In genomic region chr7:38628630-38629385, GRCh38 we compare ENCODE assay signal across 17 cellular contexts. TPM values are rescaled to one million over a fixed set of nuclear protein-coding genes. Genes with fewer than 3 reads are reported as not detected.
DNase-seq lines count a peak whose midpoint lies in the region; ATAC-seq, FAIRE-seq and TF ChIP-seq lines count a peak whose summit lies in the region.
"Had no signal": no experiment of that assay in that cellular context is flagged by ENCODE, and none has a peak within 500 bp of the region (broad histone marks: within the 10 kb centered on the region; RNA-seq: fewer than 3 reads in every experiment).

No MANE protein-coding gene starts in this region.

- H3K56ac ChIP-seq in H1 (replicated peaks; ENCODE audit: insufficient read length, low read depth, low read length): no peak overlapping the region

- no peak overlapping the region for H2BK12ac ChIP-seq in H1 (ENCODE audit: low read depth, low read length)
- no peak overlapping the region for H2BK12ac ChIP-seq in trophoblast cell (ENCODE audit: low read length)

- no peaks in the 10 kb centered on the region for H3F3A ChIP-seq in PC-3 (ENCODE audit: low read length, unreplicated experiment)

- no peak overlapping the region for H2BK5ac ChIP-seq in H1 (ENCODE audit: low read depth, low read length)
- H2BK5ac ChIP-seq in trophoblast cell (ENCODE audit: low read depth, low read length, poor library complexity): no peak overlapping the region

- H3K18ac ChIP-seq in H1 (ENCODE audit: extremely low read depth, low read length) (no peak overlapping the region), trophoblast cell (ENCODE audit: low read length) (no peak overlapping the region)

- H3K79me2 ChIP-seq in PC-3 (ENCODE audit: low read length) (no peaks in the 10 kb centered on the region), H1 (ENCODE audit: control insufficient read depth in 1 of 2, insufficient read depth in 2 of 2, low read length in 2 of 2) (no peaks in the 10 kb centered on the region), trophoblast cell (ENCODE audit: control insufficient read depth, insufficient read depth, low read length, poor library complexity) (no peaks in the 10 kb centered on the region)

- intact Hi-C loops in PC-3 (cut with micrococcal nuclease): no loop called here
- intact Hi-C loops in breast epithelium (cut with DNase I; ENCODE audit: low total_unique reads): no loop called here

- H3K4me2 ChIP-seq in PC-3 (ENCODE audit: low read length) (no peak overlapping the region), H1 (ENCODE audit: insufficient read depth in 1 of 2, low read depth in 2 of 2, low read length in 2 of 2) (no peak overlapping the region), trophoblast cell (ENCODE audit: low read length) (no peak overlapping the region)

- 85% methylated on average over 5 of the region's 5 CpGs; no CpG with 5 or more reads in 1 of the 2 experiments for WGBS in H1 (ENCODE audit: extremely low coverage in 1 of 2, insufficient coverage in 1 of 2, insufficient read length in 1 of 2, insufficient replicate concordance in 2 of 2, low coverage in 1 of 2, low lambda C conversion rate in 2 of 2, missing lambda C conversion rate in 1 of 2), 2 experiments
- no CpG with 5 or more reads among the region's 5 CpGs for WGBS in trophoblast cell (ENCODE audit: extremely low coverage, insufficient coverage, insufficient read length)

- H4K12ac ChIP-seq in trophoblast cell (ENCODE audit: low read depth, low read length): no peak overlapping the region

- no peak overlapping the region for H2AK5ac ChIP-seq in H1 (ENCODE audit: low read depth, low read length)
- H2AK5ac ChIP-seq in trophoblast cell (ENCODE audit: low read length): no peak overlapping the region

- no peak for FAIRE-seq in H1 (lab: Jason Lieb, UNC)
- FAIRE-seq: GM18507, GM19239 had no signal

- H3K14ac ChIP-seq in H1 (ENCODE audit: insufficient read length) (no peak overlapping the region), trophoblast cell (ENCODE audit: low read length) (no peak overlapping the region)

- DNase-seq in G401 (ENCODE audit: low spot score) (peak; percentile 72), PC-3 (peak; percentile 3), H1 (ENCODE audit: low read depth in 1 of 2, low spot score in 2 of 2) (no peak), trophoblast cell (peak; percentile 13 to 67), KG1 (lab: John Stamatoyannopoulos, UW) (no peak), kidney tubule cell (ENCODE audit: low spot score) (no peak), middle frontal gyrus (ENCODE audit: extremely low spot score, low spot score) (no peak), breast epithelium (ENCODE audit: low spot score in 2 of 2) (no peak)
- DNase-seq: CD4-positive, alpha-beta T cell; effector memory CD8-positive, alpha-beta T cell; GF-D8; NCI-H2081 treated with DMSO at 0.1 percent for 48 hours; Right ventricle myocardium superior had no signal

- H3K36me3 ChIP-seq in PC-3 (ENCODE audit: low read depth, low read length): no peaks in the 10 kb centered on the region
- no peaks in the 10 kb centered on the region for H3K36me3 ChIP-seq in H1 (ENCODE audit: control insufficient read depth in 2 of 4, insufficient read depth in 4 of 4, low read length in 3 of 4)
- H3K36me3 ChIP-seq in trophoblast cell (ENCODE audit: control insufficient read depth in 1 of 2, insufficient read depth in 2 of 2, low read length in 2 of 2): no peaks in the 10 kb centered on the region
- H3K36me3 ChIP-seq in breast epithelium: no peaks in the 10 kb centered on the region
- H3K36me3 ChIP-seq: ascending aorta had no signal

- TF ChIP-seq CTCF in PC-3 (conservative IDR thresholded peaks at IDR 0.05; ENCODE audit: low read depth, low read length) (no peak), H1 (IDR thresholded peaks at IDR 0.05; ENCODE audit: control extremely low read depth in 1 of 3, insufficient read depth in 1 of 3, low read depth in 1 of 3, low read length in 3 of 3) (no peak), breast epithelium (IDR thresholded peaks at IDR 0.05) (no peak)

- no peak for TF ChIP-seq POLR2A in H1 (IDR thresholded peaks at IDR 0.05; ENCODE audit: control extremely low read depth in 1 of 2, low read depth in 2 of 2, low read length in 2 of 2)
- TF ChIP-seq POLR2A in breast epithelium (IDR thresholded peaks at IDR 0.05): no peak

- H3K9me2 ChIP-seq in PC-3 (replicated peaks; ENCODE audit: low read length): no peaks in the 10 kb centered on the region

- H4K8ac ChIP-seq in H1 (ENCODE audit: extremely low read depth, insufficient read depth, low read length): no peak overlapping the region
- H4K8ac ChIP-seq in trophoblast cell (ENCODE audit: low read depth, low read length): no peak overlapping the region

- H3K23me2 ChIP-seq in H1 (ENCODE audit: low read depth, low read length): no peaks in the 10 kb centered on the region; the same call in 1 of the 2 replicates

- in situ Hi-C loops in G401 (cut with HindIII; ENCODE audit: low sequenced_read_pairs): no loop called here

- no peak overlapping the region for H3K23ac ChIP-seq in H1 (ENCODE audit: insufficient read length)
- no peak overlapping the region for H3K23ac ChIP-seq in trophoblast cell (ENCODE audit: low read length)

- H4K5ac ChIP-seq in H1 (ENCODE audit: insufficient read length, low read depth, low read length): no peak overlapping the region

- H3K4ac ChIP-seq in H1 (replicated peaks; ENCODE audit: insufficient read length, low read depth, low read length) (no peak overlapping the region), trophoblast cell (ENCODE audit: low read depth, low read length) (no peak overlapping the region)

- ATAC-seq in PC-3: no peak
- ATAC-seq: effector memory CD8-positive, alpha-beta T cell had no signal

- BruUV-seq in PC-3 (replicated peaks; lab: Mats Ljungman, UMichigan): no TSS peak

- H2BK120ac ChIP-seq in H1 (replicated peaks; ENCODE audit: low read depth, low read length) (no peak overlapping the region), trophoblast cell (ENCODE audit: insufficient read depth, low read length, poor library complexity) (no peak overlapping the region)

- H3K4me1 ChIP-seq in PC-3 (ENCODE audit: insufficient read depth, low read length): no peaks in the 10 kb centered on the region
- peaks cover 0 to 3% (median 0%) of the 10 kb centered on the region in 4 experiments; a peak in 1 of 7 replicates for H3K4me1 ChIP-seq in H1 (replicated peaks in 1 of 4; ENCODE audit: control insufficient read depth in 3 of 4, insufficient read depth in 4 of 4, low read length in 3 of 4)
- peaks cover 2 to 9% of the 10 kb centered on the region in 2 experiments for H3K4me1 ChIP-seq in trophoblast cell (ENCODE audit: control insufficient read depth in 1 of 2, insufficient read depth in 2 of 2, low read length in 2 of 2)
- peaks cover 0 to 5% of the 10 kb centered on the region in 2 donors for H3K4me1 ChIP-seq in breast epithelium
- H3K4me1 ChIP-seq: ascending aorta had no signal

- H2BK15ac ChIP-seq in H1 (ENCODE audit: low read length): no peak overlapping the region

- H3K4me3 ChIP-seq in PC-3 (ENCODE audit: low read length) (no peak overlapping the region), H1 (ENCODE audit: extremely low read depth in 1 of 4, insufficient read depth in 2 of 4, low read depth in 3 of 4, low read length in 4 of 4) (no peak overlapping the region), trophoblast cell (ENCODE audit: low read depth, low read length) (no peak overlapping the region), breast epithelium (no peak overlapping the region)

- POLR2A ChIA-PET in PC-3 (lab: Charles Lee; ENCODE audit: unreplicated experiment) (no interaction called here), H1 (lab: Charles Lee; ENCODE audit: partially characterized antibody) (no interaction called here)

- H2AFZ ChIP-seq in PC-3 (ENCODE audit: low read length) (no peak overlapping the region), H1 (ENCODE audit: low read length) (no peak overlapping the region), trophoblast cell (ENCODE audit: insufficient read depth, low read length, poor library complexity) (no peak overlapping the region)

- TF ChIP-seq RAD21 in H1 (IDR thresholded peaks at IDR 0.05 in 1 of 2, conservative IDR thresholded peaks at IDR 0.05 in 1 of 2; ENCODE audit: low read depth in 2 of 2, low read length in 2 of 2): no peak

- no peaks in the 10 kb centered on the region; the same call in 1 of the 2 replicates for H3K79me1 ChIP-seq in H1 (ENCODE audit: low read depth, low read length)
- no peaks in the 10 kb centered on the region for H3K79me1 ChIP-seq in trophoblast cell (ENCODE audit: low read length)

- H3K27ac ChIP-seq in PC-3 (ENCODE audit: low read length) (no peak overlapping the region), H1 (ENCODE audit: low read depth, low read length) (no peak overlapping the region), trophoblast cell (ENCODE audit: low read depth, low read length) (no peak overlapping the region), breast epithelium (no peak overlapping the region)
- H3K27ac ChIP-seq: ascending aorta had no signal

- no peaks in the 10 kb centered on the region for H4K20me1 ChIP-seq in PC-3 (ENCODE audit: low read length)
- no peaks in the 10 kb centered on the region for H4K20me1 ChIP-seq in H1 (replicated peaks in 1 of 2; ENCODE audit: control insufficient read depth in 1 of 2, insufficient read depth in 2 of 2, low read length in 2 of 2)

- H3K9me3 ChIP-seq in PC-3 (ENCODE audit: low read length) (no peaks in the 10 kb centered on the region), H1 (ENCODE audit: insufficient read depth in 2 of 2, low read depth in 1 of 2, low read length in 1 of 2) (no peaks in the 10 kb centered on the region), trophoblast cell (ENCODE audit: insufficient read depth, low read depth, low read length) (no peaks in the 10 kb centered on the region), breast epithelium (peaks cover 0 to 10% of the 10 kb centered on the region in 2 donors)
- H3K9me3 ChIP-seq: ascending aorta had no signal

- no peak for TF ChIP-seq EP300 in H1 (IDR thresholded peaks at IDR 0.05; ENCODE audit: borderline replicate concordance in 1 of 2, low read depth in 2 of 2, low read length in 2 of 2)

- H4K91ac ChIP-seq in H1 (replicated peaks; ENCODE audit: insufficient read length, low read length) (no peak overlapping the region), trophoblast cell (ENCODE audit: low read depth, low read length) (no peak overlapping the region)

- CTCF ChIA-PET in PC-3 (lab: Charles Lee): no interaction called here
- CTCF ChIA-PET in H1 (lab: Charles Lee; ENCODE audit: partially characterized antibody): interaction anchor here (0.5 to 1.9 kb wide), 3 partner anchors 14 to 71 kb away, joined by 3 to 7 read pairs (median 4); no protein-coding TSS in a partner anchor

- no peak overlapping the region for H2BK20ac ChIP-seq in H1 (ENCODE audit: low read length)

- H3K9ac ChIP-seq in PC-3 (ENCODE audit: low read length): no peak overlapping the region
- no peak overlapping the region for H3K9ac ChIP-seq in H1 (replicated peaks in 1 of 4; ENCODE audit: extremely low read depth in 1 of 4, low read depth in 3 of 4, low read length in 3 of 4)
- no peak overlapping the region for H3K9ac ChIP-seq in trophoblast cell (ENCODE audit: low read length)

- H3K27me3 ChIP-seq in PC-3 (ENCODE audit: low read length): peaks cover 60% of the 10 kb centered on the region
- H3K27me3 ChIP-seq in H1 (replicated peaks in 1 of 4; ENCODE audit: control insufficient read depth in 3 of 4, extremely low read depth in 1 of 4, insufficient read depth in 3 of 4, low read length in 3 of 4): peaks cover 10 to 28% (median 24%) of the 10 kb centered on the region in 4 experiments
- peaks cover 27% of the 10 kb centered on the region for H3K27me3 ChIP-seq in trophoblast cell (ENCODE audit: insufficient read depth, low read length)
- H3K27me3 ChIP-seq in breast epithelium: peaks cover 0 to 22% of the 10 kb centered on the region in 2 donors
- H3K27me3 ChIP-seq: ascending aorta had no signal

RNA-seq across cellular contexts. Expression of gene AMPH, which starts 2.4 kb away (rescaled TPM):
- total RNA-seq in G401 (2014; rRNA removed; shearing (Covaris generic)): not detected in 2 replicates
- total RNA-seq in PC-3 (2014; rRNA removed) (not detected in 2 replicates), breast epithelium (10 to 100 TPM in 2 of 3 donors, 1 to 10 TPM in 1; 5.0 to 31.0 (median 15.1) TPM)
- 12.1 and 12.2 TPM in 2 replicates for total RNA-seq in H1 (2021; fragmentation: NEBNext Ultra II Directional; extraction: Animal tissue kit (Norgen Biotek cat#: 25700))
- polyA plus RNA-seq in H1 (2011; rRNA removed): 3.6 and 7.3 TPM in 2 replicates
- 6.4 TPM for polyA plus RNA-seq in H1 (2011; cell fraction: cytosol; rRNA removed)
- 9.6 TPM for polyA plus RNA-seq in H1 (2011; cell fraction: nucleus; rRNA removed)
- 8.9 to 11.1 TPM (median 10.0 TPM) in 4 replicates for polyA plus RNA-seq in H1 (2012, experiment 1 of 2)
- 1.4 TPM for polyA plus RNA-seq in H1 (2012, experiment 2 of 2)
- polyA plus RNA-seq in H1 (2013, experiment 1 of 2): 4.8 TPM
- polyA plus RNA-seq in H1 (2013, experiment 2 of 2): 5.0 TPM
- 11.5 and 16.3 TPM in 2 replicates for polyA minus RNA-seq in H1 (2011; rRNA and poly(A)+ RNA removed)
- polyA minus RNA-seq in H1 (2011; cell fraction: cytosol; rRNA and poly(A)+ RNA removed): 6.9 TPM
- 13.0 TPM for polyA minus RNA-seq in H1 (2011; cell fraction: nucleus; rRNA and poly(A)+ RNA removed)
- 0.05 and 0.08 TPM in 2 replicates for polyA plus RNA-seq in trophoblast cell (2013)
- total RNA-seq: CD4-positive, alpha-beta T cell; HT-29 had no signal

Comparison
In these comparisons a context has a peak if more than half of its experiments do, and no peak if none do; other contexts are left out.
1. DNase-seq: peak in G401 (single experiment), PC-3 (single experiment) and trophoblast cell (2 of 2); none in H1 (0 of 2), KG1 (single experiment), kidney tubule cell (single experiment), middle frontal gyrus (single experiment) and breast epithelium (0 of 2).